1 cellular context compared by ENCODE assay signal in genomic region chr17:45135978-45136791, GRCh38.
TF ChIP-seq lines count a peak whose summit lies in the region.

No MANE protein-coding gene starts in this region.

TF ChIP-seq in H1, 55 proteins besides CTCF, POLR2A, EP300 and RAD21:
- TF ChIP-seq KDM4A (IDR thresholded peaks at IDR 0.05; ENCODE audit: low read depth, low read length, severe bottlenecking) (peak; percentile 44), JUND (IDR thresholded peaks at IDR 0.05; ENCODE audit: low read length) (no peak)
TF ChIP-seq in H1: peak in this region for 1.
